In the genomic region with DNA sequence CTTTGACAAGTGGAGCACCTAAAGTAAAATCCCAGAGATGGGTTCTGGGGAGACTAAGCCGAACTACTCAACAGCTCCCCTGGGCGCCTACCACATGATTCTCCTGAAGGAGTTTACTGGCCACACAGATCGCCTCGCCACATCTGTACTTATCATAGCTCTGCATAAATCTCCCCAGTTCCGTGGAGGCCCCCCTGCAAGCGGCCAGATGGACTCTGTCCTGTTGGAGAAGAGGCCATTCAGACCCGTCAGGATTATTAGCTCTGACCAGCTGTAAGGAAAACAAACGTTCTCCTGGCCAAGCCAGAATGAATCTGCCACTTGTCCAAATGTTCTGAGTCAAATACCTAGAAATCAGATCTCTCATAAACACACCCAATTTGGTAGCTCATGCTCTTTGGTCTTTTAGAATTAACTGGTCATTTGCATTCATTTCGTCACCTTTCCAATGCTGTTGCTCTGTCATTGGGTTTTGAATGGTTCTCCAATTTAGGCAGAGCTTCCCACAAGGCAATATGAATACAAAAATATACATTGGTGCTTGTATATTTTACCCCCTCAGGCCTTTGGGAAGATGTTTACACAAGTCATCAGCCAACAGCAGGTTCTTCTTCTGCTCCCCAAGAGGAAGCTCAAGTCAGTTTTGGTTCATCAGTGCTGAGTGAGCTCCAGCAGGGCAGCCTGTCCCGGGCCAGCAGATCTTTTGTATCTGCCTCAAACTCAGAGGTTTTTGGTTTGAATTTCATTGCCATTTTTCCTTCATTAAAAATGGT, we compare ENCODE assay signal across 18 cellular contexts.
DNase-seq lines count a peak whose midpoint lies in the region; ATAC-seq, FAIRE-seq and TF ChIP-seq lines count a peak whose summit lies in the region.
"Had no signal": no experiment of that assay in that cellular context is flagged by ENCODE, and none has a peak within 500 bp of the region (broad histone marks: within the 10 kb centered on the region; RNA-seq: fewer than 3 reads in every experiment).

No MANE protein-coding gene starts in this region.

- H3K4me3 ChIP-seq in right atrium auricular region (no peak overlapping the region), fibroblast of villous mesenchyme (ENCODE audit: low read depth, low read length) (no peak overlapping the region), uterus (no peak overlapping the region)
- H3K4me3 ChIP-seq: SJSA1 had no signal

- H3K27me3 ChIP-seq in right atrium auricular region (no peaks in the 10 kb centered on the region), uterus (no peaks in the 10 kb centered on the region)
- H3K27me3 ChIP-seq: SJSA1 had no signal

- no peak for TF ChIP-seq POLR2A in uterus (IDR thresholded peaks at IDR 0.05)

- no peaks in the 10 kb centered on the region for H3K36me3 ChIP-seq in right atrium auricular region
- no peaks in the 10 kb centered on the region for H3K36me3 ChIP-seq in uterus
- H3K36me3 ChIP-seq: SJSA1 had no signal

- TF ChIP-seq CTCF in right atrium auricular region (IDR thresholded peaks at IDR 0.05) (no peak), fibroblast of villous mesenchyme (IDR thresholded peaks at IDR 0.05; ENCODE audit: insufficient read depth, low read depth, low read length) (no peak), uterus (IDR thresholded peaks at IDR 0.05) (no peak), D721Med (IDR thresholded peaks at IDR 0.05; ENCODE audit: insufficient read depth, missing control alignments) (no peak)

- H3K4me1 ChIP-seq in right atrium auricular region (peaks cover 0 to 10% of the 10 kb centered on the region in 2 donors), uterus (peaks cover 0 to 11% of the 10 kb centered on the region in 2 donors)

- intact Hi-C loops in Right ventricle myocardium superior (cut with DNase I) = no loop called here
- intact Hi-C loops in uterus (cut with DNase I; ENCODE audit: low total_unique reads) = no loop called here

- DNase-seq in right atrium auricular region (ENCODE audit: low spot score) (no peak), Right ventricle myocardium superior (no peak), RPMI7951 (ENCODE audit: low read depth) (peak; percentile 57), fibroblast of villous mesenchyme (ENCODE audit: low read depth) (peak; percentile 70), uterus (peak; percentile 60 to 72), D721Med (ENCODE audit: insufficient read length, low spot score) (no peak), T-helper 2 cell (no peak)
- DNase-seq: EL, NCI-H1105, NCI-H1694, OCI-M1 had no signal

- no peak for ATAC-seq in Right ventricle myocardium superior (ENCODE audit: poor library complexity)
- ATAC-seq in GM19455 (IDR thresholded peaks at IDR 0.05; ENCODE audit: unreplicated experiment) = no peak
- ATAC-seq: HCT116 had no signal

- FAIRE-seq in D721Med (lab: Jason Lieb, UNC) = no peak
- FAIRE-seq: A204.1, GM19239 had no signal

- H3K9me3 ChIP-seq in right atrium auricular region (no peaks in the 10 kb centered on the region), uterus (no peaks in the 10 kb centered on the region)
- H3K9me3 ChIP-seq: SJSA1 had no signal

- H3K27ac ChIP-seq in right atrium auricular region = peak overlapping the region; percentile 15 to 19
- peak overlapping the region; percentile 66 to 74 for H3K27ac ChIP-seq in uterus
- H3K27ac ChIP-seq: C4-2B, RWPE1, SJSA1 had no signal

Comparison
In these comparisons a context has a peak if more than half of its experiments do, and no peak if none do; other contexts are left out.
1. DNase-seq: peak in RPMI7951 (single experiment), fibroblast of villous mesenchyme (single experiment) and uterus (2 of 2); none in right atrium auricular region (single experiment), Right ventricle myocardium superior (single experiment), D721Med (single experiment) and T-helper 2 cell (0 of 5).